ENCODE assay signal across 1 cellular context in the genomic region with DNA sequence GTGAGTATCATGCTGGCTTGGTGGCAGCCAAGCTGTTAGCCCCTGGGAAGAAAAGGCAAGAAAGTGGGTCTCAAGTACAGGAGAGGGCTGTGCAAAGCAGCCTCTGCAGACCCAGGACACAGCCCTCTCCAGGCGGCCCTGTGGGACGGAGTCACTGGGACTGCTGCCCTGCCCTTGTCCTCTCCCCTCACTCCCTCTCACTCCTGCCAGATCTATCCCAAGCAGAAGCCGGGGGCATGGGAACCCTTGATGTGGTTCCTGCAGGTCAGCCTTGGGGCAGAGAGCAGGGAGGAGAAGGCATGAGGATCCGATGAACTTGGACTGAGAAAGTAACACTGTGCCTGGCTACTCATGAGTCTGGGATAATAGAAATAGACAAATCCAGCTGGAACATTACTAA.
TF ChIP-seq lines count a peak whose summit lies in the region.

No MANE protein-coding gene starts in this region.

TF ChIP-seq in SK-N-SH, 30 proteins besides CTCF, POLR2A, EP300 and RAD21 (continued from another document):
- TF ChIP-seq, protein P1, sequence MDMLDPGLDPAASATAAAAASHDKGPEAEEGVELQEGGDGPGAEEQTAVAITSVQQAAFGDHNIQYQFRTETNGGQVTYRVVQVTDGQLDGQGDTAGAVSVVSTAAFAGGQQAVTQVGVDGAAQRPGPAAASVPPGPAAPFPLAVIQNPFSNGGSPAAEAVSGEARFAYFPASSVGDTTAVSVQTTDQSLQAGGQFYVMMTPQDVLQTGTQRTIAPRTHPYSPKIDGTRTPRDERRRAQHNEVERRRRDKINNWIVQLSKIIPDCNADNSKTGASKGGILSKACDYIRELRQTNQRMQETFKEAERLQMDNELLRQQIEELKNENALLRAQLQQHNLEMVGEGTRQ (IDR thresholded peaks at IDR 0.05; ENCODE audit: borderline replicate concordance, low read depth, low read length): no peak
- TF ChIP-seq TAF1 (IDR thresholded peaks at IDR 0.05; ENCODE audit: borderline replicate concordance, low read depth, low read length) (no peak), FOXM1 (IDR thresholded peaks at IDR 0.05; ENCODE audit: low read depth) (no peak), EZH2phosphoT487 (IDR thresholded peaks at IDR 0.05; ENCODE audit: borderline replicate concordance, low read depth) (no peak), GATA2 (CRISPR knock-in tag; IDR thresholded peaks at IDR 0.05) (no peak)
